Comparison of ENCODE assay signal across 1 cellular context in genomic region chr2:218180728-218181127, GRCh38.
TF ChIP-seq lines count a peak whose summit lies in the region.

No MANE protein-coding gene starts in this region.

TF ChIP-seq in K562, 482 proteins besides CTCF, POLR2A, EP300 and RAD21:
- TF ChIP-seq JUND (IDR thresholded peaks at IDR 0.05; ENCODE audit: borderline replicate concordance, low read depth, low read length) (peak; percentile 12; the same call in 1 of the 2 replicates), JUND (tag; IDR thresholded peaks at IDR 0.05; ENCODE audit: borderline replicate concordance, low read depth, low read length) (no peak; the same call in 2 of the 3 replicates), GABPB2 (CRISPR knock-in tag; conservative IDR thresholded peaks at IDR 0.05) (no peak), CBX3 (IDR thresholded peaks at IDR 0.05; ENCODE audit: borderline replicate concordance in 1 of 2, low read length in 2 of 2) (no peak), DPF2 (IDR thresholded peaks at IDR 0.05) (0 out of 2 replicates have a peak, but pooled peaks have one; percentile 13), NFE2 (IDR thresholded peaks at IDR 0.05; ENCODE audit: low read depth) (peak; percentile 82), ZNF316 (IDR thresholded peaks at IDR 0.05) (peak; percentile 95), FOS (IDR thresholded peaks at IDR 0.05; ENCODE audit: extremely low read depth, insufficient read length) (no peak), MAFK (IDR thresholded peaks at IDR 0.05; ENCODE audit: low read length) (peak; percentile 65), TAF7 (tag; IDR thresholded peaks at IDR 0.05) (no peak), VEZF1 (CRISPR knock-in tag; IDR thresholded peaks at IDR 0.05) (peak; percentile 27; the same call in 1 of the 2 replicates), GATAD2A (IDR thresholded peaks at IDR 0.05) (no peak), BCOR (IDR thresholded peaks at IDR 0.05) (no peak), HNRNPUL1 (IDR thresholded peaks at IDR 0.05; ENCODE audit: low read length) (no peak), TAF9B (IDR thresholded peaks at IDR 0.05; ENCODE audit: partially characterized antibody) (peak; percentile 51), MAFG (tag; conservative IDR thresholded peaks at IDR 0.05) (peak; percentile 77), MAFF (IDR thresholded peaks at IDR 0.05; ENCODE audit: low read length) (peak; percentile 52; the same call in 1 of the 2 replicates), C11orf30 (IDR thresholded peaks at IDR 0.05; ENCODE audit: low read depth) (peak; percentile 89), ZNF695 (CRISPR knock-in tag; IDR thresholded peaks at IDR 0.05) (no peak), ZNF41 (CRISPR knock-in tag; conservative IDR thresholded peaks at IDR 0.05) (no peak), CBFA2T3 (IDR thresholded peaks at IDR 0.05) (0 out of 2 replicates have a peak, but pooled peaks have one; percentile 18), STAT5A (IDR thresholded peaks at IDR 0.05; ENCODE audit: borderline replicate concordance, low read length) (no peak), ZNF274 (IDR thresholded peaks at IDR 0.05; ENCODE audit: borderline replicate concordance, low read depth, low read length) (no peak), ZFP36 (IDR thresholded peaks at IDR 0.05; ENCODE audit: low read depth, low read length, partially characterized antibody) (no peak)
- TF ChIP-seq, protein P1, sequence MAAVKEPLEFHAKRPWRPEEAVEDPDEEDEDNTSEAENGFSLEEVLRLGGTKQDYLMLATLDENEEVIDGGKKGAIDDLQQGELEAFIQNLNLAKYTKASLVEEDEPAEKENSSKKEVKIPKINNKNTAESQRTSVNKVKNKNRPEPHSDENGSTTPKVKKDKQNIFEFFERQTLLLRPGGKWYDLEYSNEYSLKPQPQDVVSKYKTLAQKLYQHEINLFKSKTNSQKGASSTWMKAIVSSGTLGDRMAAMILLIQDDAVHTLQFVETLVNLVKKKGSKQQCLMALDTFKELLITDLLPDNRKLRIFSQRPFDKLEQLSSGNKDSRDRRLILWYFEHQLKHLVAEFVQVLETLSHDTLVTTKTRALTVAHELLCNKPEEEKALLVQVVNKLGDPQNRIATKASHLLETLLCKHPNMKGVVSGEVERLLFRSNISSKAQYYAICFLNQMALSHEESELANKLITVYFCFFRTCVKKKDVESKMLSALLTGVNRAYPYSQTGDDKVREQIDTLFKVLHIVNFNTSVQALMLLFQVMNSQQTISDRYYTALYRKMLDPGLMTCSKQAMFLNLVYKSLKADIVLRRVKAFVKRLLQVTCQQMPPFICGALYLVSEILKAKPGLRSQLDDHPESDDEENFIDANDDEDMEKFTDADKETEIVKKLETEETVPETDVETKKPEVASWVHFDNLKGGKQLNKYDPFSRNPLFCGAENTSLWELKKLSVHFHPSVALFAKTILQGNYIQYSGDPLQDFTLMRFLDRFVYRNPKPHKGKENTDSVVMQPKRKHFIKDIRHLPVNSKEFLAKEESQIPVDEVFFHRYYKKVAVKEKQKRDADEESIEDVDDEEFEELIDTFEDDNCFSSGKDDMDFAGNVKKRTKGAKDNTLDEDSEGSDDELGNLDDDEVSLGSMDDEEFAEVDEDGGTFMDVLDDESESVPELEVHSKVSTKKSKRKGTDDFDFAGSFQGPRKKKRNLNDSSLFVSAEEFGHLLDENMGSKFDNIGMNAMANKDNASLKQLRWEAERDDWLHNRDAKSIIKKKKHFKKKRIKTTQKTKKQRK (IDR thresholded peaks at IDR 0.05; ENCODE audit: borderline replicate concordance, low read depth, low read length) = no peak
- TF ChIP-seq, protein P2, sequence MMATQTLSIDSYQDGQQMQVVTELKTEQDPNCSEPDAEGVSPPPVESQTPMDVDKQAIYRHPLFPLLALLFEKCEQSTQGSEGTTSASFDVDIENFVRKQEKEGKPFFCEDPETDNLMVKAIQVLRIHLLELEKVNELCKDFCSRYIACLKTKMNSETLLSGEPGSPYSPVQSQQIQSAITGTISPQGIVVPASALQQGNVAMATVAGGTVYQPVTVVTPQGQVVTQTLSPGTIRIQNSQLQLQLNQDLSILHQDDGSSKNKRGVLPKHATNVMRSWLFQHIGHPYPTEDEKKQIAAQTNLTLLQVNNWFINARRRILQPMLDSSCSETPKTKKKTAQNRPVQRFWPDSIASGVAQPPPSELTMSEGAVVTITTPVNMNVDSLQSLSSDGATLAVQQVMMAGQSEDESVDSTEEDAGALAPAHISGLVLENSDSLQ (IDR thresholded peaks at IDR 0.05) = peak; percentile 27; the same call in 1 of the 2 replicates
- TF ChIP-seq, protein P3, sequence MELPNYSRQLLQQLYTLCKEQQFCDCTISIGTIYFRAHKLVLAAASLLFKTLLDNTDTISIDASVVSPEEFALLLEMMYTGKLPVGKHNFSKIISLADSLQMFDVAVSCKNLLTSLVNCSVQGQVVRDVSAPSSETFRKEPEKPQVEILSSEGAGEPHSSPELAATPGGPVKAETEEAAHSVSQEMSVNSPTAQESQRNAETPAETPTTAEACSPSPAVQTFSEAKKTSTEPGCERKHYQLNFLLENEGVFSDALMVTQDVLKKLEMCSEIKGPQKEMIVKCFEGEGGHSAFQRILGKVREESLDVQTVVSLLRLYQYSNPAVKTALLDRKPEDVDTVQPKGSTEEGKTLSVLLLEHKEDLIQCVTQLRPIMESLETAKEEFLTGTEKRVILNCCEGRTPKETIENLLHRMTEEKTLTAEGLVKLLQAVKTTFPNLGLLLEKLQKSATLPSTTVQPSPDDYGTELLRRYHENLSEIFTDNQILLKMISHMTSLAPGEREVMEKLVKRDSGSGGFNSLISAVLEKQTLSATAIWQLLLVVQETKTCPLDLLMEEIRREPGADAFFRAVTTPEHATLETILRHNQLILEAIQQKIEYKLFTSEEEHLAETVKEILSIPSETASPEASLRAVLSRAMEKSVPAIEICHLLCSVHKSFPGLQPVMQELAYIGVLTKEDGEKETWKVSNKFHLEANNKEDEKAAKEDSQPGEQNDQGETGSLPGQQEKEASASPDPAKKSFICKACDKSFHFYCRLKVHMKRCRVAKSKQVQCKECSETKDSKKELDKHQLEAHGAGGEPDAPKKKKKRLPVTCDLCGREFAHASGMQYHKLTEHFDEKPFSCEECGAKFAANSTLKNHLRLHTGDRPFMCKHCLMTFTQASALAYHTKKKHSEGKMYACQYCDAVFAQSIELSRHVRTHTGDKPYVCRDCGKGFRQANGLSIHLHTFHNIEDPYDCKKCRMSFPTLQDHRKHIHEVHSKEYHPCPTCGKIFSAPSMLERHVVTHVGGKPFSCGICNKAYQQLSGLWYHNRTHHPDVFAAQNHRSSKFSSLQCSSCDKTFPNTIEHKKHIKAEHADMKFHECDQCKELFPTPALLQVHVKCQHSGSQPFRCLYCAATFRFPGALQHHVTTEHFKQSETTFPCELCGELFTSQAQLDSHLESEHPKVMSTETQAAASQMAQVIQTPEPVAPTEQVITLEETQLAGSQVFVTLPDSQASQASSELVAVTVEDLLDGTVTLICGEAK (IDR thresholded peaks at IDR 0.05) = no peak
- TF ChIP-seq, protein P3 (CRISPR knock-in tag; IDR thresholded peaks at IDR 0.05) = no peak
TF ChIP-seq in K562: peak in this region for 12.
